ENCODE assay signal across 10 cellular contexts in the genomic region with DNA sequence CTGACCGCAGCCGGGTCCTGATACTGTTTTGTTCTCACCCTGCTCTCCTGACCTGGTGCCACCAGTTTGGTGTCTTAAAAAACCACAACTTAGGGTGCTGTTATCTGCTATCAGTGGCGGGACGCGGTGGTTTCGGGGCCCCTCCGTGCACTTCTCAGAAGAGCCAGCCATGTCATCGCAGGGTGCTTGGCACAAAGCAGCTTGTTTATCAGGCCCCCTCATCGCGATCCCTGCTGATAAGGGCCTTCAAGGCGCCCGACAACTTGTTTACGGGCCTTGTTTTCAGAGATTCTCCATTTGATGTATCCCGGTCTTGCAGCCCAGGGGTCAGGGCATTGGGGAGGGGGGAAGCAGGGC. TPM values are rescaled to one million over a fixed set of nuclear protein-coding genes. Genes with fewer than 3 reads are reported as not detected.
DNase-seq lines count a peak whose midpoint lies in the region; ATAC-seq and TF ChIP-seq lines count a peak whose summit lies in the region.
"Had no signal": no experiment of that assay in that cellular context is flagged by ENCODE, and none has a peak within 500 bp of the region (broad histone marks: within the 10 kb centered on the region; RNA-seq: fewer than 3 reads in every experiment).

No MANE protein-coding gene starts in this region.

- H3K27ac Mint-ChIP-seq in IgD-negative memory B cell = peak overlapping the region; percentile 64 to 80 (median 71)

- TF ChIP-seq CTCF in tibial artery (IDR thresholded peaks at IDR 0.05) = no peak

- H3K27me3 Mint-ChIP-seq in IgD-negative memory B cell = no peaks in the 10 kb centered on the region

- H3K9me3 ChIP-seq in tibial artery = no peaks in the 10 kb centered on the region
- H3K9me3 ChIP-seq: right lobe of liver had no signal

- no peaks in the 10 kb centered on the region for H3K27me3 ChIP-seq in tibial artery
- H3K27me3 ChIP-seq: right lobe of liver had no signal

- no peaks in the 10 kb centered on the region for H3K9me3 Mint-ChIP-seq in IgD-negative memory B cell

- H3K27ac ChIP-seq in tibial artery = no peak overlapping the region
- H3K27ac ChIP-seq: right lobe of liver, VCaP had no signal

- H3K4me3 ChIP-seq in tibial artery = no peak overlapping the region
- H3K4me3 ChIP-seq: right lobe of liver had no signal

- no peak for ATAC-seq in HG03039 (IDR thresholded peaks at IDR 0.05; ENCODE audit: unreplicated experiment)
- ATAC-seq in GM18520 (IDR thresholded peaks at IDR 0.05; ENCODE audit: unreplicated experiment) = no peak
- ATAC-seq: right lobe of liver had no signal

- peaks cover 0 to 2% (median 0%) of the 10 kb centered on the region in 4 donors for H3K4me1 ChIP-seq in tibial artery

- intact Hi-C loops in tibial artery (cut with DNase I; ENCODE audit: low total_unique reads) = no loop called here

- peak; percentile 36 to 49 for DNase-seq in activated CD4-positive, alpha-beta T cell treated with anti-CD3 and anti-CD28 coated beads, Interleukin-2, amount 50 U/mL, for 48 hours
- DNase-seq in activated gamma-delta T cell treated with anti-CD3 and anti-CD28 coated beads, Interleukin-2, amount 50 U/mL, for 16 hours (ENCODE audit: low read depth) = peak; percentile 36
- peak; percentile 18 to 27 for DNase-seq in stimulated activated CD4-positive, alpha-beta T cell treated with anti-CD3 and anti-CD28 coated beads, Interleukin-4, amount 100 ng/mL, for 4 hours
- no peak for DNase-seq in NAMALWA (ENCODE audit: low spot score)
- no peak for DNase-seq in tibial artery
- DNase-seq: right lobe of liver had no signal

- H3K4me3 Mint-ChIP-seq in IgD-negative memory B cell = no peak overlapping the region

- no peaks in the 10 kb centered on the region for H3K36me3 Mint-ChIP-seq in IgD-negative memory B cell

- peaks cover 21 to 24% (median 23%) of the 10 kb centered on the region in 3 donors for H3K4me1 Mint-ChIP-seq in IgD-negative memory B cell

- H3K36me3 ChIP-seq in tibial artery = no peaks in the 10 kb centered on the region
- H3K36me3 ChIP-seq: right lobe of liver had no signal

RNA-seq across cellular contexts. Expression of a gene that starts 58.1 kb away (rescaled TPM):
- 199 TPM for polyA plus RNA-seq in IgD-negative memory B cell

Comparison
In these comparisons a context has a peak if more than half of its experiments do, and no peak if none do; other contexts are left out.
1. DNase-seq: peak in activated CD4-positive, alpha-beta T cell treated with anti-CD3 and anti-CD28 coated beads, Interleukin-2, amount 50 U/mL, for 48 hours (2 of 2), activated gamma-delta T cell treated with anti-CD3 and anti-CD28 coated beads, Interleukin-2, amount 50 U/mL, for 16 hours (single experiment) and stimulated activated CD4-positive, alpha-beta T cell treated with anti-CD3 and anti-CD28 coated beads, Interleukin-4, amount 100 ng/mL, for 4 hours (2 of 2); none in NAMALWA (single experiment) and tibial artery (0 of 2).